Comparison of ENCODE assay signal across 1 cellular context in genomic region chr2:88866756-88867155, GRCh38.
TF ChIP-seq lines count a peak whose summit lies in the region.

No MANE protein-coding gene starts in this region.

TF ChIP-seq in GM23338, 12 proteins besides CTCF, POLR2A, EP300 and RAD21 (continued from another document):
- TF ChIP-seq REST (IDR thresholded peaks at IDR 0.05; ENCODE audit: unreplicated experiment) (no peak), POLR2AphosphoS5 (IDR thresholded peaks at IDR 0.05; ENCODE audit: low read depth) (no peak)
